Comparison of ENCODE assay signal across 1 cellular context in genomic region chr6:72382602-72383529, GRCh38.
TF ChIP-seq lines count a peak whose summit lies in the region.

No MANE protein-coding gene starts in this region.

TF ChIP-seq in GM23338, 12 proteins besides CTCF, POLR2A, EP300 and RAD21 (continued from another document):
- TF ChIP-seq REST (IDR thresholded peaks at IDR 0.05; ENCODE audit: unreplicated experiment) = no peak
- TF ChIP-seq ZNF114 (CRISPR knock-in tag; IDR thresholded peaks at IDR 0.05) = no peak
- no peak for TF ChIP-seq JUNB (IDR thresholded peaks at IDR 0.05; ENCODE audit: unreplicated experiment)
- TF ChIP-seq EZH2phosphoT487 (IDR thresholded peaks at IDR 0.05; ENCODE audit: unreplicated experiment) = no peak
- TF ChIP-seq ZNF331 (CRISPR knock-in tag; IDR thresholded peaks at IDR 0.05; ENCODE audit: low read depth) = no peak
- no peak for TF ChIP-seq EZH2 (IDR thresholded peaks at IDR 0.05; ENCODE audit: low read depth, unreplicated experiment)
TF ChIP-seq in GM23338: peak in this region for 0.
